ENCODE assay signal across 29 cellular contexts in the genomic region with DNA sequence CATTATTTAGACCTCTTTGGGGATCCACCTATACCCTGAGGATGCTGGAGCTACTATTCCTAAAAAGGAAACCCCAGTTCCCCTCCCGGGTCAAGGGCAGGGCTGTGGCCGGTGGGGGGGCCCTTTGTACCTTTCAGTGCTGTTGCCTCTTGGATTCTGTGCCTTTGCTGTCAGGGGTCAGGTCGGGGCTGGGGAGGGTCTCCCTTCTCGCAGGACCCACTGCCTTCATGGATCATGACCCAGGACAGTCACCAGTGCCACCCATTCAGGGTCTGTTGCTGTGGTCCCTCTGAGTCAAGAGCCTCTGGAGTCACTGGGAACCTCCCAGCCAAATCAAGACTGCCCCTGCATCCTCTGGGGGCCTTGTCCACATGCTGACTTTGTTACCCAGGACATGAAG.
"Had no signal": no experiment of that assay in that cellular context is flagged by ENCODE, and none has a peak within 500 bp of the region (broad histone marks: within the 10 kb centered on the region; RNA-seq: fewer than 3 reads in every experiment).

No MANE protein-coding gene starts in this region.

- H3K4me1 ChIP-seq: colonic mucosa, foreskin keratinocyte, gastrocnemius medialis, heart left ventricle had no signal

- H3K4me3 ChIP-seq: colonic mucosa, dorsolateral prefrontal cortex, esophagus muscularis mucosa, gastrocnemius medialis, heart left ventricle had no signal

- H3K36me3 ChIP-seq: colonic mucosa, esophagus muscularis mucosa, gastrocnemius medialis, heart left ventricle had no signal

- H3K9me3 Mint-ChIP-seq: activated CD4-positive, alpha-beta memory T cell treated with anti-CD3 and anti-CD28 coated beads, Interleukin-2, amount 10 ng/mL, durations not matched to agents 7 days and 5 days; activated T-helper 1 cell treated with anti-CD3 and anti-CD28 coated beads, Interleukin-12 subunit alpha, Interleukin-12 subunit beta, Interleukin-2, Interleukin-4 antibody, amounts not matched to agents 30 ng/mL and 10 ng/mL and 1 ng/mL, durations not matched to agents 14 hours and 24 hours and 36 hours; activated T-helper 2 cell treated with anti-CD3 and anti-CD28 coated beads, Interferon-gamma antibody, Interleukin-2, Interleukin-4, amounts not matched to agents 10 μg/mL and 5 μg/mL and 100 μg/mL, durations not matched to agents 14 hours and 24 hours and 36 hours had no signal

- H3K27me3 ChIP-seq: colonic mucosa, esophagus muscularis mucosa, foreskin keratinocyte, gastrocnemius medialis, heart left ventricle had no signal

- H3K36me3 Mint-ChIP-seq: activated naive CD8-positive, alpha-beta T cell had no signal

- H3K4me3 Mint-ChIP-seq: activated CD4-positive, alpha-beta memory T cell treated with anti-CD3 and anti-CD28 coated beads, Interleukin-2, amount 10 ng/mL, durations not matched to agents 7 days and 5 days; activated CD4-positive, alpha-beta T cell treated with anti-CD3 and anti-CD28 coated beads, Interleukin-2, amount 10 ng/mL, durations not matched to agents 7 days and 5 days; activated naive CD8-positive, alpha-beta T cell; activated T-helper 1 cell treated with anti-CD3 and anti-CD28 coated beads, Interleukin-12 subunit alpha, Interleukin-12 subunit beta, Interleukin-2, Interleukin-4 antibody, amounts not matched to agents 30 ng/mL and 10 ng/mL and 1 ng/mL, durations not matched to agents 14 hours and 24 hours and 36 hours; dendritic cell treated with granulocyte-macrophage colony-stimulating factor and Interleukin-4, amounts not matched to agents 40 ng/mL and 50 ng/mL, for 4 days; WTC11 had no signal

- H3K27ac ChIP-seq: colonic mucosa, dorsolateral prefrontal cortex, esophagus muscularis mucosa, foreskin keratinocyte, gastrocnemius medialis, heart left ventricle, VCaP had no signal

- ATAC-seq: foreskin keratinocyte, gastrocnemius medialis, heart left ventricle, WTC11 had no signal

- H3K9me3 ChIP-seq: colonic mucosa, gastrocnemius medialis had no signal

- H3K27ac Mint-ChIP-seq: activated CD4-positive, alpha-beta memory T cell treated with anti-CD3 and anti-CD28 coated beads, Interleukin-2, amount 10 ng/mL, durations not matched to agents 7 days and 5 days; activated CD4-positive, alpha-beta T cell treated with anti-CD3 and anti-CD28 coated beads, Interleukin-2, amount 10 ng/mL, durations not matched to agents 7 days and 5 days; activated naive CD8-positive, alpha-beta T cell; activated T-helper 1 cell treated with anti-CD3 and anti-CD28 coated beads, Interleukin-12 subunit alpha, Interleukin-12 subunit beta, Interleukin-2, Interleukin-4 antibody, amounts not matched to agents 30 ng/mL and 10 ng/mL and 1 ng/mL, durations not matched to agents 14 hours and 24 hours and 36 hours; activated T-helper 2 cell treated with anti-CD3 and anti-CD28 coated beads, Interferon-gamma antibody, Interleukin-2, Interleukin-4, amounts not matched to agents 10 μg/mL and 5 μg/mL and 100 μg/mL, durations not matched to agents 14 hours and 24 hours and 36 hours; dendritic cell treated with granulocyte-macrophage colony-stimulating factor and Interleukin-4, amounts not matched to agents 40 ng/mL and 50 ng/mL, for 4 days; WTC11 had no signal

- H3K4me1 Mint-ChIP-seq: WTC11 had no signal

- DNase-seq: activated CD4-positive, alpha-beta memory T cell treated with anti-CD3 and anti-CD28 coated beads, Interleukin-2, amount 10 ng/mL, durations not matched to agents 7 days and 5 days; activated CD4-positive, alpha-beta T cell treated with anti-CD3 and anti-CD28 coated beads for 1 hour; activated CD4-positive, alpha-beta T cell treated with anti-CD3 and anti-CD28 coated beads for 4 hours; activated CD4-positive, alpha-beta T cell treated with anti-CD3 and anti-CD28 coated beads, Interleukin-2, amount 10 ng/mL, durations not matched to agents 7 days and 5 days; activated CD4-positive, alpha-beta T cell treated with anti-CD3 and anti-CD28 coated beads, Interleukin-2, amount 50 U/mL, for 4 hours; activated gamma-delta T cell treated with Interleukin-2 at 50 U/mL for 16 hours; activated naive CD4-positive, alpha-beta T cell treated with anti-CD3 and anti-CD28 coated beads, Interleukin-2, amount 50 U/mL, for 16 hours; activated naive CD4-positive, alpha-beta T cell treated with Interleukin-2 at 50 U/mL for 16 hours; activated T-cell treated with anti-CD3 and anti-CD28 coated beads, Interleukin-2, amount 50 U/mL, for 1 hour; activated T-cell treated with anti-CD3 and anti-CD28 coated beads, Interleukin-2, amount 50 U/mL, for 48 hours; amniotic stem cell; anterior cingulate cortex; caudate nucleus; colonic mucosa; effector memory CD4-positive, alpha-beta T cell; erythroblast; foreskin keratinocyte; gastrocnemius medialis; glutamatergic neuron; heart left ventricle; T-helper 2 cell had no signal
